Comparison of ENCODE assay signal across 16 cellular contexts in genomic region chr3:179056326-179056725, GRCh38. TPM values are rescaled to one million over a fixed set of nuclear protein-coding genes. Genes with fewer than 3 reads are reported as not detected.
DNase-seq lines count a peak whose midpoint lies in the region; ATAC-seq and TF ChIP-seq lines count a peak whose summit lies in the region.
"Had no signal": no experiment of that assay in that cellular context is flagged by ENCODE, and none has a peak within 500 bp of the region (broad histone marks: within the 10 kb centered on the region; RNA-seq: fewer than 3 reads in every experiment).

No MANE protein-coding gene starts in this region.

- H3K9me3 ChIP-seq in thyroid gland: no peaks in the 10 kb centered on the region

- no peak for TF ChIP-seq CTCF in thyroid gland (IDR thresholded peaks at IDR 0.05)
- no peak for TF ChIP-seq CTCF in GM13976 (IDR thresholded peaks at IDR 0.05; ENCODE audit: borderline replicate concordance, control extremely low read depth, extremely low read depth, insufficient read depth, missing control alignments)

- H3K4me1 Mint-ChIP-seq in stimulated activated naive B cell treated with anti-CD40 and anti-IgM and Interleukin-4, amounts not matched to agents 10 μg/mL and 1 μg/mL and 100 μg/mL, for 72 hours: peaks cover 16 to 53% of the 10 kb centered on the region in 2 donors
- H3K4me1 Mint-ChIP-seq in activated CD8-positive, alpha-beta memory T cell treated with anti-CD3 and anti-CD28 coated beads, Interleukin-2, amount 10 ng/mL, durations not matched to agents 7 days and 5 days: no peaks in the 10 kb centered on the region

- TF ChIP-seq POLR2A in thyroid gland (IDR thresholded peaks at IDR 0.05): no peak

- intact Hi-C loops in thyroid gland (cut with DNase I): no loop called here

- peak overlapping the region; percentile 51 for H3K27ac Mint-ChIP-seq in stimulated activated naive B cell treated with anti-CD40 and anti-IgM and Interleukin-4, amounts not matched to agents 10 μg/mL and 1 μg/mL and 100 μg/mL, for 72 hours
- H3K27ac Mint-ChIP-seq in activated CD8-positive, alpha-beta memory T cell treated with anti-CD3 and anti-CD28 coated beads, Interleukin-2, amount 10 ng/mL, durations not matched to agents 7 days and 5 days: no peak overlapping the region
- H3K27ac Mint-ChIP-seq: B cell, GM23338 had no signal

- no peaks in the 10 kb centered on the region for H3K4me1 ChIP-seq in thyroid gland
- H3K4me1 ChIP-seq: BLaER1 had no signal

- H3K4me3 ChIP-seq in thyroid gland (replicated peaks in 1 of 3): no peak overlapping the region
- H3K4me3 ChIP-seq: BLaER1, GM23338 had no signal

- H3K36me3 ChIP-seq in thyroid gland: no peaks in the 10 kb centered on the region

- ATAC-seq in stimulated activated naive B cell treated with anti-CD40 and anti-IgM and Interleukin-4, amounts not matched to agents 10 μg/mL and 1 μg/mL and 100 μg/mL, for 72 hours (replicated peaks): no peak
- ATAC-seq in activated CD8-positive, alpha-beta memory T cell treated with anti-CD3 and anti-CD28 coated beads, Interleukin-2, amount 10 ng/mL, durations not matched to agents 7 days and 5 days: no peak
- ATAC-seq: GM23338, HCT116 had no signal

- WGBS in thyroid gland, 2 donors: 93 to 95% methylated on average over 8 of the region's 8 CpGs

- no peaks in the 10 kb centered on the region for H3K27me3 Mint-ChIP-seq in stimulated activated naive B cell treated with anti-CD40 and anti-IgM and Interleukin-4, amounts not matched to agents 10 μg/mL and 1 μg/mL and 100 μg/mL, for 72 hours
- H3K27me3 Mint-ChIP-seq in activated CD8-positive, alpha-beta memory T cell treated with anti-CD3 and anti-CD28 coated beads, Interleukin-2, amount 10 ng/mL, durations not matched to agents 7 days and 5 days: no peaks in the 10 kb centered on the region
- H3K27me3 Mint-ChIP-seq: B cell; CD8-positive, alpha-beta memory T cell had no signal

- H3K27ac ChIP-seq in thyroid gland: no peak overlapping the region
- H3K27ac ChIP-seq: BLaER1, C4-2B had no signal

- peaks cover 0 to 9% of the 10 kb centered on the region in 2 donors for H3K9me3 Mint-ChIP-seq in stimulated activated naive B cell treated with anti-CD40 and anti-IgM and Interleukin-4, amounts not matched to agents 10 μg/mL and 1 μg/mL and 100 μg/mL, for 72 hours
- peaks cover 3% of the 10 kb centered on the region for H3K9me3 Mint-ChIP-seq in activated CD8-positive, alpha-beta memory T cell treated with anti-CD3 and anti-CD28 coated beads, Interleukin-2, amount 10 ng/mL, durations not matched to agents 7 days and 5 days (ENCODE audit: low read depth)
- H3K9me3 Mint-ChIP-seq: GM23338, H9 had no signal

- CTCF ChIA-PET in activated CD8-positive, alpha-beta memory T cell treated with anti-CD3 and anti-CD28 coated beads, Interleukin-2, amount 10 ng/mL, durations not matched to agents 7 days and 5 days (lab: Charles Lee): no interaction called here

- DNase-seq in M059J (ENCODE audit: low read depth) (peak; percentile 81), T1000 (lab: John Stamatoyannopoulos, UW) (peak; percentile 79), thyroid gland (no peak), GM13976 (ENCODE audit: low spot score) (no peak)
- no peak for DNase-seq in stimulated activated naive B cell treated with anti-CD40 and anti-IgM and Interleukin-4, amounts not matched to agents 10 μg/mL and 1 μg/mL and 100 μg/mL, for 72 hours
- DNase-seq in activated CD8-positive, alpha-beta memory T cell treated with anti-CD3 and anti-CD28 coated beads, Interleukin-2, amount 10 ng/mL, durations not matched to agents 7 days and 5 days: no peak
- DNase-seq: CD4-positive, CD25-positive, alpha-beta regulatory T cell; CD8-positive, alpha-beta memory T cell; DMS53; DMS79 treated with DMSO at 0.1 percent for 48 hours; H9 had no signal

- no peak overlapping the region for H3K4me3 Mint-ChIP-seq in stimulated activated naive B cell treated with anti-CD40 and anti-IgM and Interleukin-4, amounts not matched to agents 10 μg/mL and 1 μg/mL and 100 μg/mL, for 72 hours
- H3K4me3 Mint-ChIP-seq in activated CD8-positive, alpha-beta memory T cell treated with anti-CD3 and anti-CD28 coated beads, Interleukin-2, amount 10 ng/mL, durations not matched to agents 7 days and 5 days: no peak overlapping the region
- H3K4me3 Mint-ChIP-seq: B cell; CD4-positive, CD25-positive, alpha-beta regulatory T cell; CD8-positive, alpha-beta memory T cell; GM23338; H9 had no signal

- H3K36me3 Mint-ChIP-seq in stimulated activated naive B cell treated with anti-CD40 and anti-IgM and Interleukin-4, amounts not matched to agents 10 μg/mL and 1 μg/mL and 100 μg/mL, for 72 hours: peaks cover 40 to 65% of the 10 kb centered on the region in 2 donors
- peaks cover 47% of the 10 kb centered on the region for H3K36me3 Mint-ChIP-seq in activated CD8-positive, alpha-beta memory T cell treated with anti-CD3 and anti-CD28 coated beads, Interleukin-2, amount 10 ng/mL, durations not matched to agents 7 days and 5 days

- H3K27me3 ChIP-seq in thyroid gland: no peaks in the 10 kb centered on the region
- H3K27me3 ChIP-seq: BLaER1 had no signal

- in situ Hi-C loops in GM13976 (cut with MboI; ENCODE audit: low sequenced_read_pairs, unreplicated experiment): no loop called here

RNA-seq across cellular contexts. Expression of gene ZMAT3, which starts 15.3 kb away (rescaled TPM):
- total RNA-seq in M059J (2014; rRNA removed; shearing (Covaris generic)): 2.1 and 4.2 TPM in 2 replicates
- 10 to 100 TPM; 14.1 to 15.1 TPM for total RNA-seq in activated CD8-positive, alpha-beta memory T cell treated with anti-CD3 and anti-CD28 coated beads, Interleukin-2, amount 10 ng/mL, durations not matched to agents 7 days and 5 days
- 10 to 100 TPM; 11.6 to 15.8 (median 13.1) TPM for total RNA-seq in thyroid gland

Comparison
In these comparisons a context has a peak if more than half of its experiments do, and no peak if none do; other contexts are left out.
1. DNase-seq: peak in M059J (single experiment) and T1000 (single experiment); none in stimulated activated naive B cell treated with anti-CD40 and anti-IgM and Interleukin-4, amounts not matched to agents 10 μg/mL and 1 μg/mL and 100 μg/mL, for 72 hours (single experiment), activated CD8-positive, alpha-beta memory T cell treated with anti-CD3 and anti-CD28 coated beads, Interleukin-2, amount 10 ng/mL, durations not matched to agents 7 days and 5 days (single experiment), thyroid gland (0 of 2) and GM13976 (single experiment).